In genomic region chr19:2462635-2463421, GRCh38 we compare ENCODE assay signal across 8 cellular contexts. TPM values are rescaled to one million over a fixed set of nuclear protein-coding genes. Genes with fewer than 3 reads are reported as not detected.
DNase-seq lines count a peak whose midpoint lies in the region; FAIRE-seq and TF ChIP-seq lines count a peak whose summit lies in the region.

No MANE protein-coding gene starts in this region.

- no peak overlapping the region for H3K23ac ChIP-seq in mesenchymal stem cell (ENCODE audit: low read length in 2 of 2)

- peak overlapping the region; percentile 90 for H3K4me2 ChIP-seq in mesenchymal stem cell (ENCODE audit: low read length, poor library complexity, severe bottlenecking)

- WGBS in mesenchymal stem cell = 5% methylated on average over 40 of the region's 46 CpGs
- whole genome bisulfite sequencing in thyroid gland, 2 donors = 4 to 5% methylated on average over 35 to 38 of the region's 46 CpGs

- H2AK5ac ChIP-seq in mesenchymal stem cell (ENCODE audit: low read length, severe bottlenecking) = no peak overlapping the region

- H3K4me1 ChIP-seq in mesenchymal stem cell (ENCODE audit: control insufficient read depth, insufficient read depth, low read depth, low read length) (peaks cover 7% of the 10 kb centered on the region), thyroid gland (peaks cover 8 to 14% of the 10 kb centered on the region in 2 donors)

- TF ChIP-seq POLR2A in thyroid gland (IDR thresholded peaks at IDR 0.05) = no peak

- intact Hi-C loops in thyroid gland (cut with DNase I) = loop anchor here (10.0 kb wide), 1 partner anchor 292 kb away; no protein-coding TSS in a partner anchor

- peak overlapping the region; percentile 78 for H3K4me3 ChIP-seq in GM12875 (ENCODE audit: low read depth, low read length)
- H3K4me3 ChIP-seq in mesenchymal stem cell (ENCODE audit: insufficient read depth in 1 of 2, low read depth in 1 of 2, low read length in 2 of 2) = peak overlapping the region; percentile 51 to 86
- H3K4me3 ChIP-seq in thyroid gland (replicated peaks in 1 of 3) = peak overlapping the region in 1 of 3 donors; percentile 56

- H3K9me3 ChIP-seq in mesenchymal stem cell (ENCODE audit: control insufficient read depth, low read length) = no peaks in the 10 kb centered on the region
- no peaks in the 10 kb centered on the region for H3K9me3 ChIP-seq in thyroid gland

- no peak overlapping the region for H2BK12ac ChIP-seq in mesenchymal stem cell (ENCODE audit: low read length in 2 of 2)

- TF ChIP-seq CTCF in GM12875 (IDR thresholded peaks at IDR 0.05; ENCODE audit: borderline replicate concordance, insufficient read depth, low read depth, low read length) = no peak
- TF ChIP-seq CTCF in thyroid gland (IDR thresholded peaks at IDR 0.05) = no peak

- no peak overlapping the region for H2AFZ ChIP-seq in mesenchymal stem cell (ENCODE audit: low read depth, low read length)

- peak overlapping the region; percentile 3 for H4K91ac ChIP-seq in mesenchymal stem cell (ENCODE audit: low read length)

- H3K4ac ChIP-seq in mesenchymal stem cell (ENCODE audit: low read depth in 1 of 2, low read length in 2 of 2) = no peak overlapping the region

- H3K18ac ChIP-seq in mesenchymal stem cell (ENCODE audit: low read depth in 1 of 2, low read length in 2 of 2) = peak overlapping the region in 1 of 2 experiments; percentile 54

- peaks cover 1% of the 10 kb centered on the region for H3K79me1 ChIP-seq in mesenchymal stem cell (replicated peaks; ENCODE audit: low read length, poor library complexity, severe bottlenecking)

- H3K14ac ChIP-seq in mesenchymal stem cell (ENCODE audit: low read length in 2 of 2) = no peak overlapping the region

- peak overlapping the region; percentile 82 for H3K9ac ChIP-seq in mesenchymal stem cell (ENCODE audit: low read length)

- H3K27me3 ChIP-seq in mesenchymal stem cell (ENCODE audit: control insufficient read depth in 1 of 2, insufficient read depth in 1 of 2, low read length in 2 of 2) (no peaks in the 10 kb centered on the region), thyroid gland (no peaks in the 10 kb centered on the region)

- no peak overlapping the region for H4K8ac ChIP-seq in mesenchymal stem cell (ENCODE audit: low read length)

- peak overlapping the region; percentile 79 for H2BK120ac ChIP-seq in mesenchymal stem cell (ENCODE audit: low read depth, low read length)

- DNase-seq in RPMI7951 (ENCODE audit: low read depth) (peak; percentile 98), epidermal melanocyte (ENCODE audit: insufficient read length, low spot score) (peak; percentile 86), mesenchymal stem cell (peak; percentile 98), thyroid gland (peak; percentile 91 to 93), 8988T (no peak)
- DNase-seq in stimulated activated naive CD4-positive, alpha-beta T cell treated with Interleukin-2 at 50 U/mL for 16 hours (lab: John Stamatoyannopoulos, UW) = no peak

- H3K36me3 ChIP-seq in mesenchymal stem cell (ENCODE audit: control insufficient read depth in 1 of 2, insufficient read depth in 2 of 2, low read depth in 1 of 2, low read length in 2 of 2) (no peaks in the 10 kb centered on the region), thyroid gland (no peaks in the 10 kb centered on the region)

- H3K27ac ChIP-seq in mesenchymal stem cell (ENCODE audit: low read length, poor library complexity, severe bottlenecking) (peak overlapping the region; percentile 25), thyroid gland (peak overlapping the region in 2 of 3 donors; percentile 3 to 17)

- FAIRE-seq in A204.1 (lab: Jason Lieb, UNC) = peak; percentile 95

- H2BK15ac ChIP-seq in mesenchymal stem cell (ENCODE audit: low read depth, poor library complexity, severe bottlenecking) = peak overlapping the region; percentile 80

- no peak overlapping the region for H2BK5ac ChIP-seq in mesenchymal stem cell (ENCODE audit: low read depth, low read length, poor library complexity, severe bottlenecking)

RNA-seq across cellular contexts. Expression of gene LMNB2, which starts 6.1 kb away (rescaled TPM):
- 63.8 and 108 TPM in 2 replicates for total RNA-seq in RPMI7951 (2014; rRNA removed; shearing (Covaris generic))
- polyA plus RNA-seq in mesenchymal stem cell (2013, experiment 1 of 2) = 37.7 TPM
- 35.4 TPM for polyA plus RNA-seq in mesenchymal stem cell (2013, experiment 2 of 2)
- 10 to 100 TPM; 14.4 to 34.6 (median 27.6) TPM for total RNA-seq in thyroid gland

RNA-seq across cellular contexts. Expression of gene GADD45B, which starts 13.1 kb away (rescaled TPM):
- total RNA-seq in RPMI7951 (2014; rRNA removed; shearing (Covaris generic)) = 23.5 and 28.4 TPM in 2 replicates
- 57.8 TPM for polyA plus RNA-seq in mesenchymal stem cell (2013, experiment 1 of 2)
- 51.9 TPM for polyA plus RNA-seq in mesenchymal stem cell (2013, experiment 2 of 2)
- total RNA-seq in thyroid gland = 100 to 1,000 TPM; 148 to 250 (median 195) TPM

RNA-seq across cellular contexts. Expression of gene TIMM13, which starts 35.4 kb away (rescaled TPM):
- 47.9 and 71.4 TPM in 2 replicates for total RNA-seq in RPMI7951 (2014; rRNA removed; shearing (Covaris generic))
- polyA plus RNA-seq in mesenchymal stem cell (2013, experiment 1 of 2) = 92.8 TPM
- polyA plus RNA-seq in mesenchymal stem cell (2013, experiment 2 of 2) = 91.7 TPM
- 10 to 100 TPM; 27.4 to 52.9 (median 45.0) TPM for total RNA-seq in thyroid gland

Comparison
In these comparisons a context has a peak if more than half of its experiments do, and no peak if none do; other contexts are left out.
1. DNase-seq: peak in RPMI7951 (single experiment), epidermal melanocyte (single experiment), mesenchymal stem cell (single experiment) and thyroid gland (2 of 2); none in stimulated activated naive CD4-positive, alpha-beta T cell treated with Interleukin-2 at 50 U/mL for 16 hours (single experiment) and 8988T (single experiment).